ENCODE assay signal across 14 cellular contexts in genomic region chrX:125651426-125651825, GRCh38.
"Had no signal": no experiment of that assay in that cellular context is flagged by ENCODE, and none has a peak within 500 bp of the region (broad histone marks: within the 10 kb centered on the region; RNA-seq: fewer than 3 reads in every experiment).

No MANE protein-coding gene starts in this region.

- H3K4me3 ChIP-seq: coronary artery, gastroesophageal sphincter, left lung, smooth muscle cell, upper lobe of left lung had no signal

- H3K27ac ChIP-seq: coronary artery, gastroesophageal sphincter, left lung, upper lobe of left lung had no signal

- ATAC-seq: gastroesophageal sphincter, left lung, natural killer cell, right cardiac atrium, WTC11 had no signal

- DNase-seq: activated CD4-positive, alpha-beta memory T cell treated with anti-CD3 and anti-CD28 coated beads, Interleukin-2, amount 10 ng/mL, durations not matched to agents 7 days and 5 days; activated CD4-positive, alpha-beta T cell treated with anti-CD3 and anti-CD28 coated beads for 4 hours; activated naive CD4-positive, alpha-beta T cell treated with anti-CD3 and anti-CD28 coated beads, Interleukin-2, amount 10 ng/mL, durations not matched to agents 7 days and 5 days; activated T-cell treated with anti-CD3 and anti-CD28 coated beads, Interleukin-2, amount 50 U/mL, for 24 hours; effector CD4-positive, alpha-beta T cell; left lung; natural killer cell; nucleus accumbens; right cardiac atrium; upper lobe of left lung had no signal
